In genomic region chr10:72943498-72944234, GRCh38 we compare ENCODE assay signal across 1 cellular context.
TF ChIP-seq lines count a peak whose summit lies in the region.

No MANE protein-coding gene starts in this region.

TF ChIP-seq in endothelial cell of umbilical vein, 7 proteins besides CTCF, POLR2A, EP300 and RAD21:
- TF ChIP-seq EZH2 (IDR thresholded peaks at IDR 0.05; ENCODE audit: borderline replicate concordance, low read depth, low read length, severe bottlenecking) (no peak), JUN (IDR thresholded peaks at IDR 0.05; ENCODE audit: borderline replicate concordance, insufficient read depth, insufficient read length, low read depth) (no peak), FOS (IDR thresholded peaks at IDR 0.05; ENCODE audit: borderline replicate concordance, insufficient read depth, low read length) (peak; percentile 12), POLR2AphosphoS5 (IDR thresholded peaks at IDR 0.05; ENCODE audit: insufficient read depth, low read depth, low read length) (no peak), MYC (IDR thresholded peaks at IDR 0.05; ENCODE audit: low read depth, low read length) (no peak), GATA2 (IDR thresholded peaks at IDR 0.05; ENCODE audit: insufficient read depth, insufficient read length, low read depth, low read length) (peak; percentile 73)
- TF ChIP-seq, protein P1, sequence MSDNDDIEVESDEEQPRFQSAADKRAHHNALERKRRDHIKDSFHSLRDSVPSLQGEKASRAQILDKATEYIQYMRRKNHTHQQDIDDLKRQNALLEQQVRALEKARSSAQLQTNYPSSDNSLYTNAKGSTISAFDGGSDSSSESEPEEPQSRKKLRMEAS (IDR thresholded peaks at IDR 0.05; ENCODE audit: insufficient read depth, insufficient read length) = no peak
TF ChIP-seq in endothelial cell of umbilical vein: peak in this region for 2.
